ENCODE assay signal across 15 cellular contexts in the genomic region with DNA sequence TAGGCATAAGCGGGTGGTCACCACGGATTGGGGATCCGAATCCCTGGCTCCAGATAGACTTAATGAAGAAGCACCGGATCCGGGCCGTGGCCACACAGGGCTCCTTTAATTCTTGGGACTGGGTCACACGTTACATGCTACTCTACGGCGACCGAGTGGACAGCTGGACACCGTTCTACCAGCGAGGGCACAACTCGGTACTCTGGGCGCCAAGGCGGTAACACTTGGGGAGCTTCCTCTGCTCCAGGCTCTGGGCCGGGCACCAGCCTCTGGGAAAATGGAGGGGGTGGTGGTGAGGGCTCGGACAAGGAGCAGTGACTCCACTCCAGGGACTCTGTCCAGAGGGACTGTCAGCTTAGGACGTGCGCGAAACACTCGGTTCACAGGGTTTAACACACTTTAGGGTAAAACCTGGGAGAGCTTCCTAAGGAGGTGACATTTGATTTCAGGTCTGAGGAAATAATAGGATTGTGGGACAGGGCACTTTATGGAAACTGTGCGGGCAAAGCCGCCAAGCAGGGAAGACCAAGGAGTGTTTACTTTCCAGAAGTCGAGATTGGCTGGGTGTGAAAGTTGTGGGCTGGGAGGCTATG. TPM values are rescaled to one million over a fixed set of nuclear protein-coding genes. Genes with fewer than 3 reads are reported as not detected.
DNase-seq lines count a peak whose midpoint lies in the region; ATAC-seq and TF ChIP-seq lines count a peak whose summit lies in the region.
"Had no signal": no experiment of that assay in that cellular context is flagged by ENCODE, and none has a peak within 500 bp of the region (broad histone marks: within the 10 kb centered on the region; RNA-seq: fewer than 3 reads in every experiment).

No MANE protein-coding gene starts in this region.

- H3K4me3 ChIP-seq in left ventricle myocardium inferior (peak overlapping the region; percentile 70), fibroblast of mammary gland (ENCODE audit: control insufficient read depth, low read depth, low read length) (peak overlapping the region; percentile 64), uterus (peak overlapping the region in 1 of 2 donors; percentile 56), Peyer's patch (peak overlapping the region in 2 of 4 donors; percentile 3 to 41)
- H3K4me3 ChIP-seq: A549 had no signal

- peaks cover 89% of the 10 kb centered on the region for H3K4me1 Mint-ChIP-seq in nephron progenitor cell

- H3K27ac ChIP-seq in left ventricle myocardium inferior (replicated peaks) (peak overlapping the region; percentile 80), uterus (peak overlapping the region; percentile 40 to 97), Peyer's patch (peak overlapping the region in 1 of 4 donors; percentile 53)
- H3K27ac ChIP-seq: foreskin keratinocyte had no signal

- no peaks in the 10 kb centered on the region for H3K9me3 Mint-ChIP-seq in nephron progenitor cell

- H3K36me3 ChIP-seq in left ventricle myocardium inferior (peaks cover 16% of the 10 kb centered on the region), uterus (no peaks in the 10 kb centered on the region), Peyer's patch (no peaks in the 10 kb centered on the region)

- TF ChIP-seq CTCF in left ventricle myocardium inferior (IDR thresholded peaks at IDR 0.05; ENCODE audit: borderline replicate concordance) = no peak
- TF ChIP-seq CTCF in fibroblast of mammary gland (conservative IDR thresholded peaks at IDR 0.05; ENCODE audit: control insufficient read depth, insufficient read depth, low read depth, low read length) = no peak
- no peak for TF ChIP-seq CTCF in nephron progenitor cell (IDR thresholded peaks at IDR 0.05)
- no peak for TF ChIP-seq CTCF in uterus (IDR thresholded peaks at IDR 0.05)
- TF ChIP-seq CTCF in Peyer's patch (IDR thresholded peaks at IDR 0.05) = no peak

- DNase-seq in left ventricle myocardium inferior (no peak), left cardiac atrium (no peak), fibroblast of mammary gland (ENCODE audit: low read depth) (no peak), nephron progenitor cell (no peak), uterus (no peak), Peyer's patch (no peak), NCI-H1092 (lab: John Stamatoyannopoulos, UW) (no peak)
- DNase-seq: activated CD4-positive, alpha-beta T cell treated with anti-CD3 and anti-CD28 coated beads for 1 hour; DMS153; foreskin keratinocyte; NCI-H2107 had no signal

- H3K4me3 Mint-ChIP-seq in nephron progenitor cell = peak overlapping the region; percentile 93

- H3K27ac Mint-ChIP-seq in nephron progenitor cell = peak overlapping the region; percentile 22

- peaks cover 53% of the 10 kb centered on the region for H3K4me1 ChIP-seq in left ventricle myocardium inferior
- peaks cover 3 to 9% of the 10 kb centered on the region in 2 donors for H3K4me1 ChIP-seq in uterus
- H3K4me1 ChIP-seq in Peyer's patch = peaks cover 8 to 41% (median 22%) of the 10 kb centered on the region in 4 donors
- H3K4me1 ChIP-seq: foreskin keratinocyte had no signal

- TF ChIP-seq POLR2A in uterus (IDR thresholded peaks at IDR 0.05) = no peak
- TF ChIP-seq POLR2A in Peyer's patch (IDR thresholded peaks at IDR 0.05) = no peak

- H3K36me3 Mint-ChIP-seq in nephron progenitor cell (ENCODE audit: low read depth) = peaks cover 49% of the 10 kb centered on the region

- ATAC-seq in left cardiac atrium = no peak
- ATAC-seq in GM21381 (IDR thresholded peaks at IDR 0.05; ENCODE audit: unreplicated experiment) = no peak
- ATAC-seq: A549, foreskin keratinocyte had no signal

- H3K27me3 ChIP-seq in left ventricle myocardium inferior (ENCODE audit: low read depth) (no peaks in the 10 kb centered on the region), uterus (no peaks in the 10 kb centered on the region), Peyer's patch (no peaks in the 10 kb centered on the region)
- H3K27me3 ChIP-seq: foreskin keratinocyte, tibial artery had no signal

- H3K9me3 ChIP-seq in left ventricle myocardium inferior (replicated peaks) (no peaks in the 10 kb centered on the region), uterus (no peaks in the 10 kb centered on the region), Peyer's patch (no peaks in the 10 kb centered on the region)
- H3K9me3 ChIP-seq: A549, tibial artery had no signal

- no peaks in the 10 kb centered on the region for H3K27me3 Mint-ChIP-seq in nephron progenitor cell (ENCODE audit: low read depth, poor library complexity)

- intact Hi-C loops in left ventricle myocardium inferior (cut with micrococcal nuclease) (no loop called here), left cardiac atrium (cut with DNase I) (loop anchor here in 1 of 2 donors (5.0 to 10.0 kb wide), 2 partner anchors 77 to 99 kb away; partner anchors contain the start of genes RETREG3 and TUBG1), uterus (cut with DNase I; ENCODE audit: low total_unique reads) (no loop called here)

RNA-seq across cellular contexts. Expression of gene CNTNAP1, which starts 1.8 kb away (rescaled TPM):
- 4.2 TPM for total RNA-seq in left ventricle myocardium inferior
- 1 to 10 TPM; 4.7 to 7.2 TPM for total RNA-seq in left cardiac atrium
- 10 to 100 TPM in 3 of 4 donors, 1 to 10 TPM in 1; 1.5 to 61.5 (median 26.5) TPM for total RNA-seq in uterus
- 1 to 10 TPM in 3 of 4 donors, under 1 TPM in 1; 0.35 to 5.0 (median 1.3) TPM for total RNA-seq in Peyer's patch

RNA-seq across cellular contexts. Expression of gene CCR10, which starts 2.5 kb away (rescaled TPM):
- total RNA-seq in left ventricle myocardium inferior (0.88 TPM), left cardiac atrium (1 to 10 TPM; 1.7 to 3.3 TPM), uterus (10 to 100 TPM in 1 of 4 donors, 1 to 10 TPM in 1, under 1 TPM in 2; 0.26 to 17.9 (median 1.6) TPM), Peyer's patch (1 to 10 TPM in 1 of 4 donors, under 1 TPM in 1, not detected in 2; 0.40 to 2.8 TPM)
- total RNA-seq: bronchial epithelial cell had no signal

RNA-seq across cellular contexts. Expression of gene PLEKHH3, which starts 7.3 kb away (rescaled TPM):
- total RNA-seq in left ventricle myocardium inferior = 21.5 TPM
- total RNA-seq in left cardiac atrium = 10 to 100 TPM; 18.1 to 19.9 TPM
- 100 to 1,000 TPM in 1 of 4 donors, 10 to 100 TPM in 1, 1 to 10 TPM in 2; 2.9 to 102 (median 19.2) TPM for total RNA-seq in uterus
- total RNA-seq in Peyer's patch = 10 to 100 TPM in 2 of 4 donors, 1 to 10 TPM in 2; 3.5 to 14.0 (median 10.8) TPM

RNA-seq across cellular contexts. Expression of gene TUBG2, which starts 25.0 kb away (rescaled TPM):
- 15.6 TPM for total RNA-seq in left ventricle myocardium inferior
- total RNA-seq in left cardiac atrium = 10 to 100 TPM; 14.4 to 15.8 TPM
- 10 to 100 TPM in 3 of 4 donors, 1 to 10 TPM in 1; 9.7 to 60.7 (median 27.6) TPM for total RNA-seq in uterus
- 10 to 100 TPM in 3 of 4 donors, 1 to 10 TPM in 1; 5.6 to 79.2 (median 16.6) TPM for total RNA-seq in Peyer's patch
